Comparison of ENCODE assay signal across 9 cellular contexts in the genomic region with DNA sequence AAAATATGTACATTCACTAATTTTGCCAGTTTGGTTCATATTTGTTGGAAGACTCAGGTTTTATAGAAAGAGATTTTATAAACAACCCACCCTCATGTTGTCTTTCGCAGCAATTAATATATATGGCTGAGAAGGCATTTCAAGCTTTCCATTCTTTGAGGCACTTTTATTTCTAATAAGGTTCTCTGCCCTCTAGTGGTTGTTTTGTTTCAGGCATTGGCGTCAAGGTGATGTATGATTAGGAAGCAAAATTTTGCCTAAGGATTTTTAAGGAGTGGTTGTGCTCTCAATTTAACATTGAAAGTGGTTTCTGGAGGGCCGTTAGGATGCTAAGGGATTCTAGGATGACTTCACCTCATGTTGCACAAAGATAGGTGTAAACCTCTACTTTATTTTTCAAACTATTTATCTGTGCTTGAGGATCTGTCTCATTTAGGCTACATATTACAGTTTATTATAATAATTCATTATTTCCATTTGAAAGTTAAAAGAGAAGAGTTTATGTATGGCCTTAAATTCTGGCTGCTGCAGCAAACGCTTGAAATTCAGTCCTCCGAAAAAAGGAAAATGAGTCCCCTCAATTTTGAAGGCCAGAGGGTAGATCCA. TPM values are rescaled to one million over a fixed set of nuclear protein-coding genes. Genes with fewer than 3 reads are reported as not detected.
DNase-seq lines count a peak whose midpoint lies in the region; ATAC-seq and TF ChIP-seq lines count a peak whose summit lies in the region.
"Had no signal": no experiment of that assay in that cellular context is flagged by ENCODE, and none has a peak within 500 bp of the region (broad histone marks: within the 10 kb centered on the region; RNA-seq: fewer than 3 reads in every experiment).

No MANE protein-coding gene starts in this region.

- DNase-seq in DMS114 treated with DMSO at 0.1 percent for 48 hours (lab: John Stamatoyannopoulos, UW; ENCODE audit: unreplicated experiment) (peak; percentile 3), H9 (no peak), NCI-H2171 (lab: John Stamatoyannopoulos, UW) (peak; percentile 56), body of pancreas (peak; percentile 21 to 43 (median 33))
- DNase-seq in activated naive CD8-positive, alpha-beta T cell treated with anti-CD3 and anti-CD28 coated beads, Interleukin-2, amount 50 U/mL, for 24 hours = no peak

- no peak overlapping the region for H3K27ac Mint-ChIP-seq in H9
- no peak overlapping the region for H3K27ac Mint-ChIP-seq in activated naive CD8-positive, alpha-beta T cell treated with anti-CD3 and anti-CD28 coated beads, Interleukin-2, amount 50 U/mL, for 24 hours

- H3K9ac ChIP-seq in H9 (ENCODE audit: extremely low read depth, insufficient read length, low read length) (no peak overlapping the region), liver (ENCODE audit: low read depth in 1 of 2, low read length in 2 of 2) (no peak overlapping the region)

- H3K27ac ChIP-seq in H9 (ENCODE audit: insufficient read length, low read depth, low read length) (no peak overlapping the region), body of pancreas (no peak overlapping the region), liver (ENCODE audit: low read depth in 1 of 2, low read length in 2 of 2) (no peak overlapping the region)

- H3K14ac ChIP-seq in H9 (ENCODE audit: insufficient read depth, low read length) = no peak overlapping the region

- no peaks in the 10 kb centered on the region for H3K9me3 ChIP-seq in H9 (ENCODE audit: control insufficient read depth, low read depth, low read length)
- H3K9me3 ChIP-seq in body of pancreas = no peaks in the 10 kb centered on the region
- no peaks in the 10 kb centered on the region for H3K9me3 ChIP-seq in liver (ENCODE audit: control insufficient read depth in 4 of 4, low read length in 3 of 4)

- peaks cover 1% of the 10 kb centered on the region for H3K27me3 Mint-ChIP-seq in H9 (ENCODE audit: low read depth)
- no peaks in the 10 kb centered on the region for H3K27me3 Mint-ChIP-seq in activated naive CD8-positive, alpha-beta T cell treated with anti-CD3 and anti-CD28 coated beads, Interleukin-2, amount 50 U/mL, for 24 hours

- H2BK12ac ChIP-seq in H9 (ENCODE audit: insufficient read length, low read depth, low read length) = no peak overlapping the region

- H3K4me1 Mint-ChIP-seq in H9 = no peaks in the 10 kb centered on the region
- H3K4me1 Mint-ChIP-seq in activated naive CD8-positive, alpha-beta T cell treated with anti-CD3 and anti-CD28 coated beads, Interleukin-2, amount 50 U/mL, for 24 hours = no peaks in the 10 kb centered on the region

- H2BK20ac ChIP-seq in H9 (ENCODE audit: low read depth, low read length, poor library complexity, severe bottlenecking) = no peak overlapping the region

- H3T11ph ChIP-seq in H9 (ENCODE audit: low read length) = no peak overlapping the region

- no peaks in the 10 kb centered on the region for H3K36me3 Mint-ChIP-seq in H9 (ENCODE audit: insufficient read depth in 1 of 3, low read depth in 3 of 3)
- no peaks in the 10 kb centered on the region for H3K36me3 Mint-ChIP-seq in activated naive CD8-positive, alpha-beta T cell treated with anti-CD3 and anti-CD28 coated beads, Interleukin-2, amount 50 U/mL, for 24 hours (ENCODE audit: low read depth)

- TF ChIP-seq POLR2A in body of pancreas (IDR thresholded peaks at IDR 0.05) = no peak

- no peak overlapping the region for H2BK15ac ChIP-seq in H9 (ENCODE audit: low read depth, low read length)

- ATAC-seq in body of pancreas (peak; percentile 33), HG03097 (IDR thresholded peaks at IDR 0.05; ENCODE audit: low FRiP score, unreplicated experiment) (no peak), HG03469 (IDR thresholded peaks at IDR 0.05; ENCODE audit: unreplicated experiment) (no peak)
- no peak for ATAC-seq in activated naive CD8-positive, alpha-beta T cell treated with anti-CD3 and anti-CD28 coated beads, Interleukin-2, amount 50 U/mL, for 24 hours

- no peak overlapping the region for H3K18ac ChIP-seq in H9 (ENCODE audit: insufficient read length, low read depth, low read length)

- H3K4me3 Mint-ChIP-seq in H9 = no peak overlapping the region
- H3K4me3 Mint-ChIP-seq in activated naive CD8-positive, alpha-beta T cell treated with anti-CD3 and anti-CD28 coated beads, Interleukin-2, amount 50 U/mL, for 24 hours = no peak overlapping the region

- H3K27me3 ChIP-seq in H9 (ENCODE audit: insufficient read depth, low read length) (no peaks in the 10 kb centered on the region), body of pancreas (no peaks in the 10 kb centered on the region), liver (ENCODE audit: control insufficient read depth in 4 of 4, insufficient read depth in 4 of 4, low read length in 3 of 4) (peaks cover 0 to 3% (median 0%) of the 10 kb centered on the region in 4 donors)

- peak; percentile 63 to 71 for TF ChIP-seq RAD21 in liver (IDR thresholded peaks at IDR 0.05)

- no peaks in the 10 kb centered on the region for H4K20me1 ChIP-seq in H9 (ENCODE audit: control insufficient read depth, insufficient read depth, insufficient read length)

- H4K5ac ChIP-seq in H9 (ENCODE audit: insufficient read length, low read depth, low read length) = no peak overlapping the region

- H3K23ac ChIP-seq in H9 (ENCODE audit: insufficient read length, low read depth, low read length) = no peak overlapping the region

- H3K4me1 ChIP-seq in H9 (ENCODE audit: insufficient read depth, low read length) (no peaks in the 10 kb centered on the region), body of pancreas (no peaks in the 10 kb centered on the region), liver (ENCODE audit: control insufficient read depth in 4 of 4, insufficient read depth in 4 of 4, low read length in 3 of 4) (no peaks in the 10 kb centered on the region)

- H3K36me3 ChIP-seq in body of pancreas (replicated peaks in 1 of 2; ENCODE audit: insufficient read depth in 1 of 2, low read depth in 2 of 2) = no peaks in the 10 kb centered on the region
- no peaks in the 10 kb centered on the region for H3K36me3 ChIP-seq in liver (ENCODE audit: control insufficient read depth in 4 of 4, insufficient read depth in 3 of 4, low read depth in 1 of 4, low read length in 3 of 4)

- H3K56ac ChIP-seq in H9 (ENCODE audit: insufficient read length, low read depth, low read length) = no peak overlapping the region

- no peaks in the 10 kb centered on the region for H3K23me2 ChIP-seq in H9 (ENCODE audit: insufficient read length, low read depth, low read length, poor library complexity, severe bottlenecking)

- H3K4me3 ChIP-seq in body of pancreas = no peak overlapping the region
- no peak overlapping the region for H3K4me3 ChIP-seq in liver (ENCODE audit: low read depth in 1 of 3, low read length in 3 of 3)

- no peak overlapping the region for H2BK120ac ChIP-seq in H9 (ENCODE audit: low read depth, low read length, poor library complexity, severe bottlenecking)

- peak; percentile 81 for TF ChIP-seq CTCF in H9 (conservative IDR thresholded peaks at IDR 0.05)
- TF ChIP-seq CTCF in body of pancreas (IDR thresholded peaks at IDR 0.05) = peak; percentile 44 to 75 (median 63)
- peak; percentile 66 for TF ChIP-seq CTCF in liver (IDR thresholded peaks at IDR 0.05; ENCODE audit: low read depth, low read length, missing input control)

- no peaks in the 10 kb centered on the region for H3K79me2 ChIP-seq in H9 (ENCODE audit: insufficient read depth, low read length)

- no peak overlapping the region for H2AFZ ChIP-seq in H9 (ENCODE audit: low read length)

- H4K91ac ChIP-seq in H9 (ENCODE audit: insufficient read length, low read depth, low read length) = no peak overlapping the region

- no peaks in the 10 kb centered on the region; a peak in 2 of 5 replicates for H3K9me3 Mint-ChIP-seq in H9
- peaks cover 5% of the 10 kb centered on the region for H3K9me3 Mint-ChIP-seq in activated naive CD8-positive, alpha-beta T cell treated with anti-CD3 and anti-CD28 coated beads, Interleukin-2, amount 50 U/mL, for 24 hours

- intact Hi-C loops in body of pancreas (cut with DNase I) = no loop called here

- no peak overlapping the region for H3K4ac ChIP-seq in H9 (ENCODE audit: low read depth, low read length)

- H2AK5ac ChIP-seq in H9 (ENCODE audit: insufficient read length, low read length) = no peak overlapping the region

- no peak overlapping the region for H4K8ac ChIP-seq in H9 (replicated peaks; ENCODE audit: insufficient read length, low read depth, low read length)

- WGBS in H9 (ENCODE audit: extremely low coverage, insufficient read length, low lambda C conversion rate) = no CpG with 5 or more reads among the region's 5 CpGs
- 34% methylated on average over 5 of the region's 5 CpGs for WGBS in body of pancreas, 2 donors
- WGBS in liver = 42% methylated on average over 5 of the region's 5 CpGs

- H3K4me2 ChIP-seq in H9 (ENCODE audit: insufficient read depth, insufficient read length, low read length) = no peak overlapping the region

- no peaks in the 10 kb centered on the region for H3K79me1 ChIP-seq in H9 (ENCODE audit: insufficient read depth, low read depth, low read length, poor library complexity, severe bottlenecking)

- no peak overlapping the region for H2BK5ac ChIP-seq in H9 (ENCODE audit: insufficient read length, low read length)

TF ChIP-seq in liver, 16 proteins besides CTCF, POLR2A, EP300 and RAD21 (continues in another document):
- TF ChIP-seq FOXA1 (IDR thresholded peaks at IDR 0.05) = no peak
- no peak for TF ChIP-seq TAF1 (conservative IDR thresholded peaks at IDR 0.05)
- TF ChIP-seq YY1 (IDR thresholded peaks at IDR 0.05) = no peak
- no peak for TF ChIP-seq NR2F2 (IDR thresholded peaks at IDR 0.05)
- TF ChIP-seq, protein P1, sequence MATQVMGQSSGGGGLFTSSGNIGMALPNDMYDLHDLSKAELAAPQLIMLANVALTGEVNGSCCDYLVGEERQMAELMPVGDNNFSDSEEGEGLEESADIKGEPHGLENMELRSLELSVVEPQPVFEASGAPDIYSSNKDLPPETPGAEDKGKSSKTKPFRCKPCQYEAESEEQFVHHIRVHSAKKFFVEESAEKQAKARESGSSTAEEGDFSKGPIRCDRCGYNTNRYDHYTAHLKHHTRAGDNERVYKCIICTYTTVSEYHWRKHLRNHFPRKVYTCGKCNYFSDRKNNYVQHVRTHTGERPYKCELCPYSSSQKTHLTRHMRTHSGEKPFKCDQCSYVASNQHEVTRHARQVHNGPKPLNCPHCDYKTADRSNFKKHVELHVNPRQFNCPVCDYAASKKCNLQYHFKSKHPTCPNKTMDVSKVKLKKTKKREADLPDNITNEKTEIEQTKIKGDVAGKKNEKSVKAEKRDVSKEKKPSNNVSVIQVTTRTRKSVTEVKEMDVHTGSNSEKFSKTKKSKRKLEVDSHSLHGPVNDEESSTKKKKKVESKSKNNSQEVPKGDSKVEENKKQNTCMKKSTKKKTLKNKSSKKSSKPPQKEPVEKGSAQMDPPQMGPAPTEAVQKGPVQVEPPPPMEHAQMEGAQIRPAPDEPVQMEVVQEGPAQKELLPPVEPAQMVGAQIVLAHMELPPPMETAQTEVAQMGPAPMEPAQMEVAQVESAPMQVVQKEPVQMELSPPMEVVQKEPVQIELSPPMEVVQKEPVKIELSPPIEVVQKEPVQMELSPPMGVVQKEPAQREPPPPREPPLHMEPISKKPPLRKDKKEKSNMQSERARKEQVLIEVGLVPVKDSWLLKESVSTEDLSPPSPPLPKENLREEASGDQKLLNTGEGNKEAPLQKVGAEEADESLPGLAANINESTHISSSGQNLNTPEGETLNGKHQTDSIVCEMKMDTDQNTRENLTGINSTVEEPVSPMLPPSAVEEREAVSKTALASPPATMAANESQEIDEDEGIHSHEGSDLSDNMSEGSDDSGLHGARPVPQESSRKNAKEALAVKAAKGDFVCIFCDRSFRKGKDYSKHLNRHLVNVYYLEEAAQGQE (IDR thresholded peaks at IDR 0.05) = no peak
- TF ChIP-seq HNF4G (IDR thresholded peaks at IDR 0.05) = no peak

RNA-seq across cellular contexts. Expression of a gene that starts 35.9 kb away (rescaled TPM):
- total RNA-seq in H9 (2021) = not detected in 2 replicates
- total RNA-seq in body of pancreas = under 1 TPM in 1 of 2 donors, not detected in 1; 0.52 TPM
- total RNA-seq in liver = not detected
- not detected for polyA plus RNA-seq in liver
- total RNA-seq: mononuclear cell had no signal

Comparison
In these comparisons a context has a peak if more than half of its experiments do, and no peak if none do; other contexts are left out.
1. DNase-seq: peak in DMS114 treated with DMSO at 0.1 percent for 48 hours (single experiment), NCI-H2171 (single experiment) and body of pancreas (4 of 4); none in H9 (single experiment) and activated naive CD8-positive, alpha-beta T cell treated with anti-CD3 and anti-CD28 coated beads, Interleukin-2, amount 50 U/mL, for 24 hours (single experiment).
2. Peak in every context shown above with its lines, with median percentiles within 50 percentile points of each other: CTCF ChIP-seq.